ENCODE assay signal across 6 cellular contexts in the genomic region with DNA sequence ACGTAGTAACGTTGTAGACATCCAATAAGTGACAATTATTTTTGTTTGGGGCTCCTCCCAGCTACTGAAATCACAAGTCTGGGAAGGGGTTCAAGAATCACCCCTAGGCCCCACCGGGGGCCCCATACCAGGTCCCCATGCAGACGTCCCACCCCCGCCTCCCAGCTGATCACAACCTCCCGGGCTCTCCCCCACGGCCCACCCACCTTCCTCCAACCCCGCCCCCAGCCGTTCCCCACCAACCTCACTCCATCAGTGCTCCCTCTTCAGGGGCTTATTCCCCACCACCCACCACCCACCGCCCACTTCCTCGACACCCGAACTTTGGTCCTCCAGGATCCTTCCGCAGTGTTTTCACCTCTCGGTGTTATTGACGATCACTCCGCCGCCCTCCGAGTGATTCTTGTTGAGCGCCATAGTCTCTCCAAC. TPM values are rescaled to one million over a fixed set of nuclear protein-coding genes. Genes with fewer than 3 reads are reported as not detected.
A peak's percentile ranks its signal among the peaks of the same experiment; 100 is the strongest.
DNase-seq lines count a peak whose midpoint lies in the region.

No MANE protein-coding gene starts in this region.

- H3K4me3 ChIP-seq in GM08714 (ENCODE audit: low read length) (peak overlapping the region; percentile 59), adipocyte (ENCODE audit: low read length) (peak overlapping the region; percentile 93), mucosa of rectum (ENCODE audit: low read length in 2 of 2) (peak overlapping the region; percentile 80 to 85)

- H3K4me1 Mint-ChIP-seq in immature natural killer cell = peaks cover 22 to 43% of the 10 kb centered on the region in 2 donors

- DNase-seq in adipocyte (ENCODE audit: low read depth) = no peak
- no peak for DNase-seq in immature natural killer cell
- no peak for DNase-seq in NCI-H187 treated with DMSO at 0.1 percent for 48 hours (lab: John Stamatoyannopoulos, UW)
- no peak for DNase-seq in NCI-H1092 (lab: John Stamatoyannopoulos, UW)

- H3K4me1 ChIP-seq in adipocyte (ENCODE audit: control insufficient read depth, insufficient read depth, low read length) = peaks cover 35% of the 10 kb centered on the region
- H3K4me1 ChIP-seq in mucosa of rectum (ENCODE audit: control insufficient read depth in 2 of 2, insufficient read depth in 2 of 2, low read length in 2 of 2) = peaks cover 11 to 16% of the 10 kb centered on the region in 2 donors

- no peak overlapping the region for H3K27ac Mint-ChIP-seq in immature natural killer cell

- H3K27me3 ChIP-seq in adipocyte (replicated peaks; ENCODE audit: control insufficient read depth, insufficient read depth, low read length) (no peaks in the 10 kb centered on the region), mucosa of rectum (ENCODE audit: control insufficient read depth in 2 of 2, insufficient read depth in 2 of 2, low read length in 2 of 2) (peaks cover 0 to 2% of the 10 kb centered on the region in 2 donors)

- peaks cover 16% of the 10 kb centered on the region for H3K36me3 ChIP-seq in adipocyte (ENCODE audit: control insufficient read depth, insufficient read depth, low read length, severe bottlenecking)
- H3K36me3 ChIP-seq in mucosa of rectum (ENCODE audit: control insufficient read depth in 2 of 2, insufficient read depth in 2 of 2, low read length in 2 of 2) = peaks cover 12 to 15% of the 10 kb centered on the region in 2 donors

- no peaks in the 10 kb centered on the region for H3K9me3 Mint-ChIP-seq in immature natural killer cell

- H3K9ac ChIP-seq in adipocyte (ENCODE audit: low read length) (peak overlapping the region; percentile 89), mucosa of rectum (ENCODE audit: low read depth in 1 of 2, low read length in 2 of 2) (peak overlapping the region; percentile 84 to 87)

- no peak overlapping the region for H3K4me3 Mint-ChIP-seq in immature natural killer cell

- H3K9me3 ChIP-seq in adipocyte (ENCODE audit: control insufficient read depth, low read length) (no peaks in the 10 kb centered on the region), mucosa of rectum (ENCODE audit: control insufficient read depth in 2 of 2, low read length in 2 of 2) (no peaks in the 10 kb centered on the region)

- no peaks in the 10 kb centered on the region for H3K36me3 Mint-ChIP-seq in immature natural killer cell

- peak overlapping the region; percentile 86 to 88 for H3K27ac ChIP-seq in mucosa of rectum (ENCODE audit: low read depth in 2 of 2, low read length in 2 of 2)

- peaks cover 0 to 4% (median 0%) of the 10 kb centered on the region in 3 donors for H3K27me3 Mint-ChIP-seq in immature natural killer cell (ENCODE audit: low read depth in 3 of 3)

RNA-seq across cellular contexts. Expression of gene WBP2, which starts 0.2 kb away (rescaled TPM):
- 10 to 100 TPM; 51.2 to 85.8 (median 69.1) TPM for polyA plus RNA-seq in immature natural killer cell

RNA-seq across cellular contexts. Expression of gene UNC13D, which starts 10.7 kb away (rescaled TPM):
- polyA plus RNA-seq in immature natural killer cell = 100 to 1,000 TPM in 1 of 3 donors, 10 to 100 TPM in 2; 53.1 to 124 (median 57.5) TPM

RNA-seq across cellular contexts. Expression of gene TRIM47, which starts 23.5 kb away (rescaled TPM):
- polyA plus RNA-seq in immature natural killer cell = 1 to 10 TPM; 3.2 to 4.0 (median 3.9) TPM

RNA-seq across cellular contexts. Expression of gene TRIM65, which starts 41.9 kb away (rescaled TPM):
- polyA plus RNA-seq in immature natural killer cell = 10 to 100 TPM in 2 of 3 donors, 1 to 10 TPM in 1; 5.4 to 27.1 (median 18.7) TPM

RNA-seq across cellular contexts. Expression of gene MRPL38, which starts 49.8 kb away (rescaled TPM):
- 10 to 100 TPM; 55.9 to 67.5 (median 64.0) TPM for polyA plus RNA-seq in immature natural killer cell
